Comparison of ENCODE assay signal across 5 cellular contexts in the genomic region with DNA sequence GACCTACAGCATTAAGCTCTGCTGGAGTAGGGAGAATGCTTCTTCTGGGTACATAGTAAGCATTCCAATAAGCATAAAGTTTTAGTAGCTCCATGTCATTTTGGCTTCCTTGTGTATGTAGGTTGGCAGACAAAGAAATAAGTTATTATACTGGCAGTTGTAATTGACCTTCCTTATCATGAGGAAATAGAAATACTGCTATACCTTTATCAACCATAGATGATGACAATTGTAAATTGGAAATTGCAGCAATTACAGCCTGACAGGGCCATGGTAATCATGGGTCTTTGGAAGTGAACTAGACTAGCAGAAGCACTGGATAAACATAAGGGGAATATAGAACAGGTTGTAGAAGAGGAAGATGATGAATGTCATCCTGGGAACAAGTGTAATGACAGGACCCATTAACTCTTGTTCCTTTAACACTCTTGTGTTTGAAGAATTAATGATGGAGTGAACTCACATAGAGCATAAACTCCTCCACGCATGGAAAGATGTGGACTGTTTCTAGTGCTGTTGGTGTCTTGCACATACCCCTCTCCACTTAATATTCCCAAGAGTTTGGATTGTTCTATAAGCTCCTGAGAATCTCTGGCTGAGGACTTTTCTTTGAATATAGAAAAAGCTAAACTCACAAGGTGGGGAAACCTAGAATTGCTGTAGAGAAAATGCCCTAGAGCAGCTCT.
DNase-seq lines count a peak whose midpoint lies in the region; ATAC-seq and TF ChIP-seq lines count a peak whose summit lies in the region.
"Not testable (repeated sequence)": the region's sequence is repeated elsewhere in the genome, so short reads cannot be mapped to it uniquely, and the experiment has no call there.

No MANE protein-coding gene starts in this region.

- not testable (repeated sequence) for H3K4me1 Mint-ChIP-seq in stimulated activated memory B cell treated with anti-CD40 and anti-IgM and Interleukin-4, amounts not matched to agents 10 μg/mL and 1 μg/mL and 100 μg/mL, for 72 hours

- not testable (repeated sequence) for H3K9me3 ChIP-seq in mucosa of descending colon

- not testable (repeated sequence) for H3K4me3 ChIP-seq in mucosa of descending colon

- not testable (repeated sequence) for H3K27me3 Mint-ChIP-seq in stimulated activated memory B cell treated with anti-CD40 and anti-IgM and Interleukin-4, amounts not matched to agents 10 μg/mL and 1 μg/mL and 100 μg/mL, for 72 hours

- H3K4me3 Mint-ChIP-seq in stimulated activated memory B cell treated with anti-CD40 and anti-IgM and Interleukin-4, amounts not matched to agents 10 μg/mL and 1 μg/mL and 100 μg/mL, for 72 hours, result not testable (repeated sequence)

- not testable (repeated sequence) for H3K36me3 Mint-ChIP-seq in stimulated activated memory B cell treated with anti-CD40 and anti-IgM and Interleukin-4, amounts not matched to agents 10 μg/mL and 1 μg/mL and 100 μg/mL, for 72 hours

- intact Hi-C loops in mucosa of descending colon (cut with DNase I, micrococcal nuclease), result not testable (repeated sequence)

- ATAC-seq in mucosa of descending colon, result peak; percentile 91
- peak; percentile 20 for ATAC-seq in stimulated activated memory B cell treated with anti-CD40 and anti-IgM and Interleukin-4, amounts not matched to agents 10 μg/mL and 1 μg/mL and 100 μg/mL, for 72 hours

- not testable (repeated sequence) for H3K9me3 Mint-ChIP-seq in stimulated activated memory B cell treated with anti-CD40 and anti-IgM and Interleukin-4, amounts not matched to agents 10 μg/mL and 1 μg/mL and 100 μg/mL, for 72 hours

- H3K27ac Mint-ChIP-seq in stimulated activated memory B cell treated with anti-CD40 and anti-IgM and Interleukin-4, amounts not matched to agents 10 μg/mL and 1 μg/mL and 100 μg/mL, for 72 hours, result not testable (repeated sequence)

- DNase-seq in RKO (ENCODE audit: low spot score) (peak; percentile 0), dedifferentiated amniotic fluid mesenchymal stem cell (ENCODE audit: extremely low spot score) (peak; percentile 14), islet precursor cell (peak; percentile 2)
- not testable (repeated sequence) for DNase-seq in mucosa of descending colon

- H3K36me3 ChIP-seq in mucosa of descending colon (ENCODE audit: low read depth), result not testable (repeated sequence)

- H3K4me1 ChIP-seq in mucosa of descending colon (ENCODE audit: low read depth), result not testable (repeated sequence)

- not testable (repeated sequence) for TF ChIP-seq CTCF in mucosa of descending colon (IDR thresholded peaks at IDR 0.05)
